32 cellular contexts compared by ENCODE assay signal in the genomic region with DNA sequence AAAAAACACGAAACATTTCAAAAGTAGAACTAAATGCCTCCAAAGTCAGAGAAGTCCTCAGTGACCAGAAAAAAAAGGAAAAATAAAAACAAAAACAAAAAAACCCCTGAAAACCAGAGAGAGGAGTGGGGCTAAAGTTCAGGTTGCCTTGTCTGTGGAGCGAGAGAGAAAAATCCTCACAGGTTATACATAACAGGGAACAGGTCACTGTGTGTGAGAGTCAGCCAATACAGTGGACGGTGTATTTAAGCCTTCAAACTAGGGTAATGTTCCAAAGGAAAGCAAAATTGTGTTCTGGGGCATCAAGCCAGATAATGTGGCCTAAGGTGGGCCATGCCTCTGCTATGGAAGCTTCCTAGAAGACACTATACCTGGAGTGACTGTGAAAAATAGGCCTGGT.
"Had no signal": no experiment of that assay in that cellular context is flagged by ENCODE, and none has a peak within 500 bp of the region (broad histone marks: within the 10 kb centered on the region; RNA-seq: fewer than 3 reads in every experiment).

No MANE protein-coding gene starts in this region.

- H3K36me3 Mint-ChIP-seq: natural killer cell treated with Interleukin-12 subunit alpha and Interleukin-12 subunit beta and Interleukin-15 and Interleukin-18, amount 100 ng/mL, for 72 hours; stimulated activated memory B cell treated with anti-CD40 and anti-IgM and Interleukin-4, amounts not matched to agents 10 μg/mL and 1 μg/mL and 100 μg/mL, for 72 hours had no signal

- H3K79me2 ChIP-seq: parathyroid adenoma had no signal

- H3K9ac ChIP-seq: parathyroid adenoma had no signal

- ATAC-seq: naive thymus-derived CD8-positive, alpha-beta T cell; natural killer cell treated with Interleukin-12 subunit alpha and Interleukin-12 subunit beta and Interleukin-15 and Interleukin-18, amount 100 ng/mL, for 72 hours; psoas muscle; right cardiac atrium; sciatic nerve; stimulated activated memory B cell treated with anti-CD40 and anti-IgM and Interleukin-4, amounts not matched to agents 10 μg/mL and 1 μg/mL and 100 μg/mL, for 72 hours; stimulated activated naive CD8-positive, alpha-beta T cell treated with anti-CD3 and anti-CD28 coated beads, Interleukin-15, amount 100 ng/mL, for 72 hours; stimulated activated naive CD8-positive, alpha-beta T cell treated with anti-CD3 and anti-CD28 coated beads, Interleukin-15, Interleukin-2, amounts not matched to agents 100 U/mL and 50 U/mL, for 24 hours; upper lobe of right lung had no signal

- H3K4me2 ChIP-seq: smooth muscle cell had no signal

- DNase-seq: naive thymus-derived CD8-positive, alpha-beta T cell; nephron progenitor cell; occipital lobe; ovary; posterior cingulate gyrus; psoas muscle; right cardiac atrium; spleen; stimulated activated CD4-positive, alpha-beta T cell treated with anti-CD3 and anti-CD28 coated beads, Interleukin-12 subunit alpha, Interleukin-12 subunit beta, amount 100 ng/mL, for 4 hours; stimulated activated CD4-positive, alpha-beta T cell treated with anti-CD3 and anti-CD28 coated beads, Interleukin-1b, Interleukin-23, amount 100 ng/mL, for 48 hours; stimulated activated CD4-positive, alpha-beta T cell treated with anti-CD3 and anti-CD28 coated beads, Interleukin-4, amount 100 ng/mL, for 1 hour; stimulated activated CD4-positive, alpha-beta T cell treated with anti-CD3 and anti-CD28 coated beads, Interleukin-4, amount 100 ng/mL, for 4 hours; stimulated activated CD8-positive, alpha-beta memory T cell treated with anti-CD3 and anti-CD28 coated beads, Interleukin-4, amount 100 ng/mL, for 48 hours; stimulated activated naive CD4-positive, alpha-beta T cell; stimulated activated naive CD8-positive, alpha-beta T cell treated with anti-CD3 and anti-CD28 coated beads, Interleukin-15, amount 100 ng/mL, for 72 hours; stimulated activated naive CD8-positive, alpha-beta T cell treated with anti-CD3 and anti-CD28 coated beads, Interleukin-15, Interleukin-2, amounts not matched to agents 100 U/mL and 50 U/mL, for 24 hours; substantia nigra; testis; tibial artery; transverse colon; upper lobe of right lung; uterus had no signal

- H3K4me1 Mint-ChIP-seq: nephron progenitor cell; neural crest cell; stimulated activated memory B cell treated with anti-CD40 and anti-IgM and Interleukin-4, amounts not matched to agents 10 μg/mL and 1 μg/mL and 100 μg/mL, for 72 hours; stimulated activated naive CD8-positive, alpha-beta T cell treated with anti-CD3 and anti-CD28 coated beads, Interleukin-15, amount 100 ng/mL, for 72 hours had no signal

- H3K27ac ChIP-seq: ovary, parathyroid adenoma, psoas muscle, skin epidermis, spleen, suprapubic skin, testis, tibial artery, transverse colon, upper lobe of right lung, uterus had no signal

- H3K9me3 ChIP-seq: ovary, psoas muscle, spleen, suprapubic skin, testis, tibial artery, transverse colon, upper lobe of right lung, uterus had no signal

- H3K27me3 Mint-ChIP-seq: naive thymus-derived CD8-positive, alpha-beta T cell; progenitor cell of endocrine pancreas; stimulated activated memory B cell treated with anti-CD40 and anti-IgM and Interleukin-4, amounts not matched to agents 10 μg/mL and 1 μg/mL and 100 μg/mL, for 72 hours; stimulated activated naive CD8-positive, alpha-beta T cell treated with anti-CD3 and anti-CD28 coated beads, Interleukin-15, amount 100 ng/mL, for 72 hours; type B pancreatic cell had no signal

- H3K4me3 Mint-ChIP-seq: naive thymus-derived CD8-positive, alpha-beta T cell; natural killer cell treated with Interleukin-12 subunit alpha and Interleukin-12 subunit beta and Interleukin-15 and Interleukin-18, amount 100 ng/mL, for 72 hours; nephron progenitor cell; neural crest cell; stimulated activated memory B cell treated with anti-CD40 and anti-IgM and Interleukin-4, amounts not matched to agents 10 μg/mL and 1 μg/mL and 100 μg/mL, for 72 hours; stimulated activated naive CD8-positive, alpha-beta T cell treated with anti-CD3 and anti-CD28 coated beads, Interleukin-15, amount 100 ng/mL, for 72 hours; type B pancreatic cell had no signal

- H3K4me1 ChIP-seq: parathyroid adenoma, psoas muscle, spleen, suprapubic skin, testis, tibial artery, transverse colon, upper lobe of right lung, uterus had no signal

- H3K27ac Mint-ChIP-seq: natural killer cell treated with Interleukin-12 subunit alpha and Interleukin-12 subunit beta and Interleukin-15 and Interleukin-18, amount 100 ng/mL, for 72 hours; nephron progenitor cell; progenitor cell of endocrine pancreas; stimulated activated memory B cell treated with anti-CD40 and anti-IgM and Interleukin-4, amounts not matched to agents 10 μg/mL and 1 μg/mL and 100 μg/mL, for 72 hours; stimulated activated naive CD8-positive, alpha-beta T cell treated with anti-CD3 and anti-CD28 coated beads, Interleukin-15, amount 100 ng/mL, for 72 hours; type B pancreatic cell had no signal

- H3K27me3 ChIP-seq: ovary, spleen, suprapubic skin, testis, tibial artery, transverse colon, upper lobe of right lung, uterus had no signal

- H3K36me3 ChIP-seq: ovary, spleen, suprapubic skin, tibial artery, transverse colon, upper lobe of right lung, uterus had no signal

- H2AFZ ChIP-seq: parathyroid adenoma had no signal

- H3K9me3 Mint-ChIP-seq: natural killer cell treated with Interleukin-12 subunit alpha and Interleukin-12 subunit beta and Interleukin-15 and Interleukin-18, amount 100 ng/mL, for 72 hours; stimulated activated naive CD8-positive, alpha-beta T cell treated with anti-CD3 and anti-CD28 coated beads, Interleukin-15, amount 100 ng/mL, for 72 hours; type B pancreatic cell had no signal

- H3K4me3 ChIP-seq: ovary, psoas muscle, skin epidermis, smooth muscle cell, spleen, suprapubic skin, testis, tibial artery, transverse colon, upper lobe of right lung, uterus had no signal
